ENCODE assay signal across 16 cellular contexts in the genomic region with DNA sequence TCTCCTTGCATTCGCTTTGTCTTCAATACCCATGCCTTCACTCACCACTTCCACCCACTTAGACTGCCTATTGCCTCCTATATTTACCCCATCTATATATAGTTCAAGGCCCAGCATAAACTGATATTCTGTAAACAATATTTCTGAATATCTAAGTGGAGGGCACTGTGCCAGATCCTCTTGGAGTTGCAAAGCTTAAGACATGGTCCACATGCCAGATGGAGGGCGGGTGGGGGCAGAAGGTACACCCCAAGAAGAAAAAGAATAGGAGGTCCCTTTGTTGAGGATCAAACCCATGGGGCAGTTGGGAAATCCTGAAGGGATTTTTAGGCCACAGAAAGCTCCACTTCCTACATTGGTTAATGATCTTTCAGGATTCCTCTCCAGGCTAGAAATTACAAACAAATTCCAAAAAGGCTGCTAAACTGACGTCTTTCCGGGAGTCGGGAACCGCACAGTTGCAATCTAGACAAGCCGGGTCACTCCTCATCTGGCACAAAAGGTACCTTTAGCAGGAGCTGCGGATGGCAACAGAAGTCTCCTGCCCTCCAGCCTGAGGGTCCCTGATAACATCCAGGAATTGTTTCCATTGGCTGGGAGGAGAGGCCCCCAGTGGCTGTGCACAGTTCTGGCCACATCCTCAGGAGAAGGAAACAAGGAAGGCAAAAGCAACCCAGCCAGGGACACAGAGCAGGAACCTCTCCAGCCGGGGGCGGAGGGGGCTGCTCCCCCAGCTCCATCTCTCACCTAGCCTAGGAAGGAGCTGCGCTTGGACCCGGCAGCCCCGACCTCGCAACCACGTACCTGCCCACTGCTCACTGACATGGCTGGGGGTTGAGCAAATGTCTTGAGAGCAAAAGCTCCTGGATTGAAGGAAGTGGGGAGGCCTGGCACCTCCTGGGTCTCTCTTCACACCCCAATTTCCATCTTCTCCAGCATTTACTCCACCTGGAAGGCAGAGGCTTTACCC. TPM values are rescaled to one million over a fixed set of nuclear protein-coding genes. Genes with fewer than 3 reads are reported as not detected.
DNase-seq lines count a peak whose midpoint lies in the region; ATAC-seq and TF ChIP-seq lines count a peak whose summit lies in the region.
"Had no signal": no experiment of that assay in that cellular context is flagged by ENCODE, and none has a peak within 500 bp of the region (broad histone marks: within the 10 kb centered on the region; RNA-seq: fewer than 3 reads in every experiment).

No MANE protein-coding gene starts in this region.

- H2BK15ac ChIP-seq in neuronal stem cell (ENCODE audit: low read length), result no peak overlapping the region
- H2BK15ac ChIP-seq in mesendoderm (replicated peaks; ENCODE audit: low read depth), result no peak overlapping the region

- no peak overlapping the region for H3K23ac ChIP-seq in neuronal stem cell (ENCODE audit: low read depth, low read length, poor library complexity)
- H3K23ac ChIP-seq in mesendoderm (ENCODE audit: low read length), result no peak overlapping the region

- peak; percentile 71 for DNase-seq in cardiac septum (ENCODE audit: low spot score)
- DNase-seq in Right ventricle myocardium superior, result no peak
- DNase-seq in glomerular visceral epithelial cell (ENCODE audit: extremely low spot score), result peak; percentile 30
- no peak for DNase-seq in neuronal stem cell (ENCODE audit: low spot score)
- DNase-seq in vagina (ENCODE audit: extremely low spot score in 2 of 2), result no peak
- DNase-seq in Kasumi-1 (lab: John Stamatoyannopoulos, UW), result no peak
- DNase-seq in mesendoderm, result no peak
- DNase-seq: activated CD4-positive, alpha-beta memory T cell treated with anti-CD3 and anti-CD28 coated beads, Interleukin-2, amount 10 ng/mL, durations not matched to agents 7 days and 5 days; amniotic stem cell; NCI-H1417; NCI-H226 had no signal

- H2AK5ac ChIP-seq in neuronal stem cell (ENCODE audit: low read depth, low read length) (peak overlapping the region; percentile 12), mesendoderm (ENCODE audit: low read length) (no peak overlapping the region)

- H3K4me2 ChIP-seq in neuronal stem cell (ENCODE audit: insufficient read depth, low read length, poor library complexity, severe bottlenecking) (no peak overlapping the region), mesendoderm (ENCODE audit: low read length) (no peak overlapping the region)
- H3K4me2 ChIP-seq: A549 had no signal

- H4K8ac ChIP-seq in neuronal stem cell (ENCODE audit: low read depth, low read length) (no peak overlapping the region), mesendoderm (ENCODE audit: low read depth, low read length) (no peak overlapping the region)

- H2BK120ac ChIP-seq in neuronal stem cell (ENCODE audit: low read depth, low read length) (no peak overlapping the region), mesendoderm (ENCODE audit: low read depth, low read length) (no peak overlapping the region)

- no peak overlapping the region for H2AFZ ChIP-seq in neuronal stem cell (ENCODE audit: low read length)

- H3K79me1 ChIP-seq in neuronal stem cell (ENCODE audit: low read depth, low read length), result no peaks in the 10 kb centered on the region
- no peaks in the 10 kb centered on the region for H3K79me1 ChIP-seq in mesendoderm (ENCODE audit: low read length)

- peaks cover 0 to 2% of the 10 kb centered on the region in 2 donors for H3K9me3 ChIP-seq in neuronal stem cell (replicated peaks in 1 of 2; ENCODE audit: control insufficient read depth in 2 of 2, insufficient read depth in 1 of 2, low read depth in 1 of 2, low read length in 2 of 2)
- no peaks in the 10 kb centered on the region for H3K9me3 ChIP-seq in vagina
- H3K9me3 ChIP-seq: A549 had no signal

- no peak overlapping the region for H4K5ac ChIP-seq in mesendoderm (ENCODE audit: low read length)

- TF ChIP-seq CTCF in vagina (IDR thresholded peaks at IDR 0.05), result no peak

- H3K36me3 ChIP-seq in neuronal stem cell (replicated peaks in 1 of 2; ENCODE audit: control insufficient read depth in 2 of 2, insufficient read depth in 2 of 2, low read length in 2 of 2) (no peaks in the 10 kb centered on the region), vagina (no peaks in the 10 kb centered on the region), mesendoderm (ENCODE audit: control insufficient read depth, insufficient read depth, low read length) (no peaks in the 10 kb centered on the region)

- no peak for TF ChIP-seq POLR2A in vagina (IDR thresholded peaks at IDR 0.05)

- H3K4me3 ChIP-seq in neuronal stem cell (ENCODE audit: low read length in 2 of 2) (peak overlapping the region in 1 of 2 donors; percentile 38), vagina (no peak overlapping the region), mesendoderm (ENCODE audit: low read length) (no peak overlapping the region)
- H3K4me3 ChIP-seq: A549, K562 had no signal

- intact Hi-C loops in cardiac septum (cut with DNase I) (loop anchor here (5.0 kb wide), 2 partner anchors 87 to 102 kb away; no protein-coding TSS in a partner anchor), Right ventricle myocardium superior (cut with DNase I) (loop anchor here (5.0 to 10.0 kb wide), 2 partner anchors 102 to 200 kb away; partner anchors contain the start of gene PLCG1), vagina (cut with DNase I) (loop anchor here (5.0 to 10.0 kb wide), 3 partner anchors 87 to 350 kb away; no protein-coding TSS in a partner anchor)

- ATAC-seq in Right ventricle myocardium superior (ENCODE audit: poor library complexity) (no peak), GM18861 (IDR thresholded peaks at IDR 0.05; ENCODE audit: unreplicated experiment) (no peak)
- ATAC-seq: A549, K562 had no signal

- no peak overlapping the region for H3K14ac ChIP-seq in neuronal stem cell (ENCODE audit: low read length)

- no peaks in the 10 kb centered on the region for H3K79me2 ChIP-seq in mesendoderm (ENCODE audit: control insufficient read depth, insufficient read depth, low read length)

- peak overlapping the region; percentile 16 for H2BK5ac ChIP-seq in neuronal stem cell (ENCODE audit: low read length)
- H2BK5ac ChIP-seq in mesendoderm (ENCODE audit: low read length), result no peak overlapping the region

- WGBS in neuronal stem cell (ENCODE audit: extremely low coverage in 2 of 2, insufficient read length in 2 of 2, insufficient replicate concordance in 1 of 2), 2 donors, result no CpG with 5 or more reads among the region's 15 CpGs
- no CpG with 5 or more reads among the region's 15 CpGs for WGBS in mesendoderm (ENCODE audit: extremely low coverage, insufficient coverage, low lambda C conversion rate)

- no peak overlapping the region for H4K91ac ChIP-seq in neuronal stem cell (ENCODE audit: low read depth, low read length, poor library complexity)

- no peak overlapping the region for H2BK12ac ChIP-seq in neuronal stem cell (ENCODE audit: low read length)

- no peaks in the 10 kb centered on the region for H3K4me1 ChIP-seq in neuronal stem cell (ENCODE audit: control insufficient read depth in 2 of 2, insufficient read depth in 1 of 2, low read depth in 1 of 2, low read length in 2 of 2)
- peaks cover 10% of the 10 kb centered on the region for H3K4me1 ChIP-seq in vagina
- H3K4me1 ChIP-seq in mesendoderm (ENCODE audit: control insufficient read depth, low read depth, low read length), result peaks cover 3% of the 10 kb centered on the region

- H3K4ac ChIP-seq in neuronal stem cell (ENCODE audit: low read length) (no peak overlapping the region), mesendoderm (ENCODE audit: low read depth, low read length) (no peak overlapping the region)

- peak overlapping the region; percentile 35 for H3K18ac ChIP-seq in neuronal stem cell (ENCODE audit: low read length)
- H3K18ac ChIP-seq in mesendoderm (ENCODE audit: low read length), result no peak overlapping the region

- H3K9ac ChIP-seq in neuronal stem cell (ENCODE audit: low read depth, low read length, poor library complexity) (peak overlapping the region; percentile 36), mesendoderm (ENCODE audit: low read length) (no peak overlapping the region)

- H3K27ac ChIP-seq in neuronal stem cell (replicated peaks; ENCODE audit: low read length), result no peak overlapping the region
- H3K27ac ChIP-seq in vagina, result peak overlapping the region; percentile 8
- H3K27ac ChIP-seq in mesendoderm (ENCODE audit: low read depth, low read length), result no peak overlapping the region
- H3K27ac ChIP-seq: A549 had no signal

- peaks cover 0 to 6% (median 2%) of the 10 kb centered on the region in 3 experiments for H3K27me3 ChIP-seq in neuronal stem cell (ENCODE audit: control insufficient read depth in 3 of 3, insufficient read depth in 3 of 3, low read depth in 1 of 3, low read length in 3 of 3)
- H3K27me3 ChIP-seq in vagina, result no peaks in the 10 kb centered on the region
- peaks cover 2% of the 10 kb centered on the region for H3K27me3 ChIP-seq in mesendoderm (ENCODE audit: insufficient read depth, low read length, poor library complexity)

- H3K56ac ChIP-seq in mesendoderm (ENCODE audit: low read length), result no peak overlapping the region

RNA-seq across cellular contexts. Expression of gene LPIN3, which starts 5.9 kb away (rescaled TPM):
- total RNA-seq in cardiac septum (26.9 TPM), Right ventricle myocardium superior (18.6 TPM), vagina (82.3 TPM)
- 3.8 TPM for polyA plus RNA-seq in neuronal stem cell (2013, experiment 1 of 2)
- polyA plus RNA-seq in neuronal stem cell (2013, experiment 2 of 2), result 3.5 TPM
- 2.9 TPM for polyA plus RNA-seq in mesendoderm (2013, experiment 1 of 2)
- 2.8 TPM for polyA plus RNA-seq in mesendoderm (2013, experiment 2 of 2)

RNA-seq across cellular contexts. Expression of gene ZHX3, which starts 17.2 kb away (rescaled TPM):
- total RNA-seq in cardiac septum (33.2 TPM), Right ventricle myocardium superior (31.7 TPM), vagina (26.8 TPM)
- polyA plus RNA-seq in neuronal stem cell (2013, experiment 1 of 2), result 4.7 TPM
- polyA plus RNA-seq in neuronal stem cell (2013, experiment 2 of 2), result 4.6 TPM
- polyA plus RNA-seq in mesendoderm (2013, experiment 1 of 2), result 2.5 TPM
- polyA plus RNA-seq in mesendoderm (2013, experiment 2 of 2), result 3.9 TPM

RNA-seq across cellular contexts. Expression of gene EMILIN3, which starts 31.9 kb away (rescaled TPM):
- total RNA-seq in cardiac septum (0.51 TPM), Right ventricle myocardium superior (5.6 TPM), vagina (5.6 TPM)
- 5.3 TPM for polyA plus RNA-seq in neuronal stem cell (2013, experiment 1 of 2)
- 5.2 TPM for polyA plus RNA-seq in neuronal stem cell (2013, experiment 2 of 2)
- polyA plus RNA-seq in mesendoderm (2013, experiment 1 of 2), result 0.62 TPM
- polyA plus RNA-seq in mesendoderm (2013, experiment 2 of 2), result 0.64 TPM
- total RNA-seq: activated CD4-positive, alpha-beta memory T cell treated with anti-CD3 and anti-CD28 coated beads, Interleukin-2, amount 10 ng/mL, durations not matched to agents 7 days and 5 days; K562; myocyte; pulmonary artery endothelial cell had no signal

Comparison
In these comparisons a context has a peak if more than half of its experiments do, and no peak if none do; other contexts are left out.
1. DNase-seq: peak in cardiac septum (single experiment) and glomerular visceral epithelial cell (single experiment); none in Right ventricle myocardium superior (single experiment), neuronal stem cell (single experiment), vagina (0 of 2), Kasumi-1 (0 of 2) and mesendoderm (single experiment).